8 cellular contexts compared by ENCODE assay signal in genomic region chr7:100613447-100614185, GRCh38. TPM values are rescaled to one million over a fixed set of nuclear protein-coding genes. Genes with fewer than 3 reads are reported as not detected.
DNase-seq lines count a peak whose midpoint lies in the region; FAIRE-seq and TF ChIP-seq lines count a peak whose summit lies in the region.

No MANE protein-coding gene starts in this region.

- no peak overlapping the region for H2AFZ ChIP-seq in OCI-LY1 (ENCODE audit: low read length)
- no peak overlapping the region for H2AFZ ChIP-seq in trophoblast cell (ENCODE audit: insufficient read depth, low read length, poor library complexity)

- H4K8ac ChIP-seq in trophoblast cell (ENCODE audit: low read depth, low read length): no peak overlapping the region

- no peak overlapping the region for H3K18ac ChIP-seq in trophoblast cell (ENCODE audit: low read length)

- intact Hi-C loops in Calu3 (cut with micrococcal nuclease; ENCODE audit: unreplicated experiment) (no loop called here), dorsolateral prefrontal cortex (cut with DNase I) (loop anchor here (5.0 to 10.0 kb wide), 4 partner anchors 59 to 221 kb away; partner anchors contain the start of genes GIGYF1 (in 1 of the 2) and GNB2 (in 1 of the 2))

- H3K27ac Mint-ChIP-seq in Calu3 (ENCODE audit: unreplicated experiment) (no peak overlapping the region), progenitor cell of endocrine pancreas (no peak overlapping the region)

- WGBS in trophoblast cell (ENCODE audit: extremely low coverage, insufficient coverage, insufficient read length): no CpG with 5 or more reads among the region's 13 CpGs

- H3K14ac ChIP-seq in trophoblast cell (ENCODE audit: low read length): no peak overlapping the region

- H3K27me3 Mint-ChIP-seq in Calu3 (ENCODE audit: unreplicated experiment) (no peaks in the 10 kb centered on the region), progenitor cell of endocrine pancreas (no peaks in the 10 kb centered on the region)

- no peak overlapping the region for H3K23ac ChIP-seq in trophoblast cell (ENCODE audit: low read length)

- H3K4me3 Mint-ChIP-seq in Calu3 (ENCODE audit: low read depth, unreplicated experiment) (peak overlapping the region; percentile 97), progenitor cell of endocrine pancreas (ENCODE audit: low read depth) (peak overlapping the region; percentile 99)

- H3K4me3 ChIP-seq in OCI-LY1 (ENCODE audit: low read depth, low read length, poor library complexity, severe bottlenecking) (no peak overlapping the region), dorsolateral prefrontal cortex (peak overlapping the region in 51 of 59 donors; percentile 64 to 96 (median 87)), trophoblast cell (ENCODE audit: low read depth, low read length) (no peak overlapping the region)

- H3K27ac ChIP-seq in OCI-LY1 (ENCODE audit: low read depth, low read length, poor library complexity, severe bottlenecking) (no peak overlapping the region), dorsolateral prefrontal cortex (peak overlapping the region in 8 of 59 donors; percentile 36 to 98 (median 92)), trophoblast cell (ENCODE audit: low read depth, low read length) (no peak overlapping the region)

- H3K4ac ChIP-seq in trophoblast cell (ENCODE audit: low read depth, low read length): no peak overlapping the region

- no TSS peak for BruUV-seq in Calu3 (replicated peaks; lab: Mats Ljungman, UMichigan)

- H3K36me3 Mint-ChIP-seq in Calu3 (ENCODE audit: insufficient read depth, unreplicated experiment) (peaks cover 24% of the 10 kb centered on the region), progenitor cell of endocrine pancreas (ENCODE audit: insufficient read depth) (peaks cover 5% of the 10 kb centered on the region)

- peak overlapping the region; percentile 71; the same call in 1 of the 2 replicates for H3K4me2 ChIP-seq in OCI-LY1 (ENCODE audit: low read length)
- H3K4me2 ChIP-seq in trophoblast cell (ENCODE audit: low read length): no peak overlapping the region

- no peaks in the 10 kb centered on the region for H3K79me1 ChIP-seq in trophoblast cell (ENCODE audit: low read length)

- no peaks in the 10 kb centered on the region for H3F3A ChIP-seq in OCI-LY1 (ENCODE audit: insufficient read depth, low read length)

- H2AK5ac ChIP-seq in trophoblast cell (ENCODE audit: low read length): no peak overlapping the region

- H4K12ac ChIP-seq in trophoblast cell (ENCODE audit: low read depth, low read length): no peak overlapping the region

- no peak for TF ChIP-seq POLR2A in H54 (IDR thresholded peaks at IDR 0.05; ENCODE audit: low read depth, low read length)

- DNase-seq in Calu3 (no peak), dorsolateral prefrontal cortex (no peak), progenitor cell of endocrine pancreas (ENCODE audit: low spot score, unreplicated experiment) (no peak), frontal cortex (ENCODE audit: low spot score in 2 of 2) (no peak), NCI-H748 treated with DMSO at 0.1 percent for 48 hours (lab: John Stamatoyannopoulos, UW) (no peak), trophoblast cell (no peak), H54 (ENCODE audit: insufficient read length, low spot score) (no peak)

- H2BK120ac ChIP-seq in trophoblast cell (ENCODE audit: insufficient read depth, low read length, poor library complexity): no peak overlapping the region

- H3K9me2 ChIP-seq in OCI-LY1 (ENCODE audit: low read depth, low read length): no peaks in the 10 kb centered on the region

- FAIRE-seq in frontal cortex (lab: Jason Lieb, UNC) (no peak), H54 (lab: Jason Lieb, UNC) (no peak)

- H3K4me1 ChIP-seq in OCI-LY1 (ENCODE audit: insufficient read depth, low read length, severe bottlenecking) (peaks cover 7% of the 10 kb centered on the region), trophoblast cell (ENCODE audit: control insufficient read depth in 1 of 2, insufficient read depth in 2 of 2, low read length in 2 of 2) (peaks cover 3 to 9% of the 10 kb centered on the region in 2 experiments)

- H3K9me3 Mint-ChIP-seq in Calu3 (ENCODE audit: low read depth, unreplicated experiment) (no peaks in the 10 kb centered on the region), progenitor cell of endocrine pancreas (ENCODE audit: low read depth) (no peaks in the 10 kb centered on the region)

- no peak overlapping the region for H2BK5ac ChIP-seq in trophoblast cell (ENCODE audit: low read depth, low read length, poor library complexity)

- H4K91ac ChIP-seq in trophoblast cell (ENCODE audit: low read depth, low read length): no peak overlapping the region

- H4K20me1 ChIP-seq in OCI-LY1 (ENCODE audit: insufficient read depth, low read length): no peaks in the 10 kb centered on the region

- H3K79me2 ChIP-seq in OCI-LY1 (ENCODE audit: insufficient read depth, low read length) (no peaks in the 10 kb centered on the region), trophoblast cell (ENCODE audit: control insufficient read depth, insufficient read depth, low read length, poor library complexity) (peaks cover 2% of the 10 kb centered on the region)

- H3K27me3 ChIP-seq in OCI-LY1 (ENCODE audit: insufficient read depth, low read length) (no peaks in the 10 kb centered on the region; the same call in 1 of the 2 replicates), dorsolateral prefrontal cortex (no peaks in the 10 kb centered on the region), trophoblast cell (ENCODE audit: insufficient read depth, low read length) (no peaks in the 10 kb centered on the region)

- CTCF ChIA-PET in Calu3 (lab: Charles Lee): interaction anchor here (0.6 to 1.6 kb wide), 3 partner anchors 92 to 144 kb away, joined by 3 to 6 read pairs (median 5); partner anchors contain the start of gene POP7

- no peak overlapping the region for H2BK12ac ChIP-seq in trophoblast cell (ENCODE audit: low read length)

- TF ChIP-seq CTCF in Calu3 (IDR thresholded peaks at IDR 0.05; ENCODE audit: unreplicated experiment) (no peak), OCI-LY1 (IDR thresholded peaks at IDR 0.05; ENCODE audit: low read length) (no peak), dorsolateral prefrontal cortex (IDR thresholded peaks at IDR 0.05 in 54 of 56, conservative IDR thresholded peaks at IDR 0.05 in 2 of 56; ENCODE audit: low read depth in 1 of 56, partially characterized antibody in 56 of 56) (no peak), progenitor cell of endocrine pancreas (IDR thresholded peaks at IDR 0.05; ENCODE audit: unreplicated experiment) (no peak)

- H3K36me3 ChIP-seq in OCI-LY1 (ENCODE audit: insufficient read depth, low read length): no peaks in the 10 kb centered on the region
- H3K36me3 ChIP-seq in trophoblast cell (ENCODE audit: control insufficient read depth in 1 of 2, insufficient read depth in 2 of 2, low read length in 2 of 2): peaks cover 2% of the 10 kb centered on the region in 2 experiments

- no peaks in the 10 kb centered on the region for H3K4me1 Mint-ChIP-seq in Calu3 (ENCODE audit: low read depth, unreplicated experiment)
- peaks cover 3% of the 10 kb centered on the region for H3K4me1 Mint-ChIP-seq in progenitor cell of endocrine pancreas (ENCODE audit: low read depth)

- H3K9me3 ChIP-seq in OCI-LY1 (ENCODE audit: low read length): no peaks in the 10 kb centered on the region
- H3K9me3 ChIP-seq in trophoblast cell (ENCODE audit: insufficient read depth, low read depth, low read length): no peaks in the 10 kb centered on the region

- H3K9ac ChIP-seq in OCI-LY1 (ENCODE audit: low read length) (no peak overlapping the region), trophoblast cell (ENCODE audit: low read length) (no peak overlapping the region)

RNA-seq across cellular contexts. Expression of gene MOSPD3, which starts 1.3 kb away (rescaled TPM):
- total RNA-seq in Calu3 (2022): 11.7 and 14.6 TPM in 2 replicates
- total RNA-seq in dorsolateral prefrontal cortex: 10 to 100 TPM; 11.7 to 26.4 (median 18.7) TPM
- 27.1 and 27.9 TPM in 2 replicates for total RNA-seq in progenitor cell of endocrine pancreas
- total RNA-seq in frontal cortex: 9.0 TPM
- 18.6 and 19.0 TPM in 2 replicates for polyA plus RNA-seq in trophoblast cell (2013)

RNA-seq across cellular contexts. Expression of gene PCOLCE, which starts 11.5 kb away (rescaled TPM):
- total RNA-seq in Calu3 (2022) (4.4 and 6.1 TPM in 2 replicates), dorsolateral prefrontal cortex (10 to 100 TPM in 38 of 120 experiments, 1 to 10 TPM in 82; 2.5 to 20.4 (median 7.2) TPM), progenitor cell of endocrine pancreas (16.1 and 20.3 TPM in 2 replicates), frontal cortex (3.3 TPM)
- 37.2 and 37.6 TPM in 2 replicates for polyA plus RNA-seq in trophoblast cell (2013)

RNA-seq across cellular contexts. Expression of gene FBXO24, which starts 27.5 kb away (rescaled TPM):
- 0.29 and 0.66 TPM in 2 replicates for total RNA-seq in Calu3 (2022)
- 1 to 10 TPM in 64 of 120 experiments, under 1 TPM in 49, not detected in 7; 0.23 to 3.2 (median 1.1) TPM for total RNA-seq in dorsolateral prefrontal cortex
- 0.41 and 1.2 TPM in 2 replicates for total RNA-seq in progenitor cell of endocrine pancreas
- 0.41 TPM for total RNA-seq in frontal cortex
- polyA plus RNA-seq in trophoblast cell (2013): 0.29 and 0.47 TPM in 2 replicates

RNA-seq across cellular contexts. Expression of gene LRCH4, which starts 27.7 kb away (rescaled TPM):
- total RNA-seq in Calu3 (2022) (29.0 and 34.6 TPM in 2 replicates), dorsolateral prefrontal cortex (10 to 100 TPM; 29.1 to 86.0 (median 48.3) TPM), progenitor cell of endocrine pancreas (76.6 and 82.7 TPM in 2 replicates), frontal cortex (6.1 TPM)
- polyA plus RNA-seq in trophoblast cell (2013): 37.0 and 40.0 TPM in 2 replicates

RNA-seq across cellular contexts. Expression of gene TFR2, which starts 27.7 kb away (rescaled TPM):
- total RNA-seq in Calu3 (2022) (0.90 and 1.5 TPM in 2 replicates), dorsolateral prefrontal cortex (10 to 100 TPM in 80 of 120 experiments, 1 to 10 TPM in 40; 4.8 to 19.8 (median 11.4) TPM), progenitor cell of endocrine pancreas (0.62 and 0.93 TPM in 2 replicates), frontal cortex (2.9 TPM)
- 0.24 and 0.30 TPM in 2 replicates for polyA plus RNA-seq in trophoblast cell (2013)

Comparison
In these comparisons a context has a peak if more than half of its experiments do, and no peak if none do; other contexts are left out.
1. H3K4me3 ChIP-seq: peak in dorsolateral prefrontal cortex (51 of 59); none in OCI-LY1 (single experiment) and trophoblast cell (single experiment).